11 cellular contexts compared by ENCODE assay signal in genomic region chr3:195632046-195632445, GRCh38. TPM values are rescaled to one million over a fixed set of nuclear protein-coding genes. Genes with fewer than 3 reads are reported as not detected.
A peak's percentile ranks its signal among the peaks of the same experiment; 100 is the strongest.
DNase-seq lines count a peak whose midpoint lies in the region; ATAC-seq and TF ChIP-seq lines count a peak whose summit lies in the region.
"Not testable (repeated sequence)": the region's sequence is repeated elsewhere in the genome, so short reads cannot be mapped to it uniquely, and the experiment has no call there.
"Had no signal": no experiment of that assay in that cellular context is flagged by ENCODE, and none has a peak within 500 bp of the region (broad histone marks: within the 10 kb centered on the region; RNA-seq: fewer than 3 reads in every experiment).

No MANE protein-coding gene starts in this region.

- not testable (repeated sequence) for H3K27ac Mint-ChIP-seq in CD4-positive, alpha-beta T cell; MCF 10A (ENCODE audit: low read depth, unreplicated experiment)
- H3K27ac Mint-ChIP-seq in T-helper 2 cell treated with Interferon-gamma antibody and Interleukin-4, amounts not matched to agents 5 μg/mL and 100 μg/mL, for 36 hours = peak overlapping the region; percentile 84
- H3K27ac Mint-ChIP-seq in activated CD8-positive, alpha-beta T cell treated with anti-CD3 and anti-CD28 coated beads, Interleukin-2, amount 10 ng/mL, durations not matched to agents 7 days and 5 days = peak overlapping the region; percentile 18
- peak overlapping the region; percentile 96 for H3K27ac Mint-ChIP-seq in activated T-helper 2 cell treated with anti-CD3 and anti-CD28 coated beads, Interferon-gamma antibody, Interleukin-2, Interleukin-4, amounts not matched to agents 10 μg/mL and 5 μg/mL and 100 μg/mL, durations not matched to agents 14 hours and 24 hours and 36 hours
- peak overlapping the region; percentile 69 to 76 for H3K27ac Mint-ChIP-seq in natural killer cell treated with Interleukin-12 subunit alpha and Interleukin-12 subunit beta and Interleukin-15 and Interleukin-18, amount 100 ng/mL, for 72 hours
- peak overlapping the region; percentile 99 for H3K27ac Mint-ChIP-seq in stimulated activated effector memory CD8-positive, alpha-beta T cell treated with anti-CD3 and anti-CD28 coated beads, Interleukin-12 subunit alpha, Interleukin-12 subunit beta, amount 100 ng/mL, for 72 hours

- not testable (repeated sequence) for H3K27ac ChIP-seq in CD4-positive, alpha-beta T cell (ENCODE audit: low read depth, low read length)

- intact Hi-C loops in CD4-positive, alpha-beta T cell (cut with DNase I, micrococcal nuclease); activated T-helper 2 cell treated with anti-CD3 and anti-CD28 coated beads, Interferon-gamma antibody, Interleukin-2, Interleukin-4, amounts not matched to agents 10 μg/mL and 5 μg/mL and 100 μg/mL, durations not matched to agents 14 hours and 24 hours and 36 hours (cut with micrococcal nuclease); MCF 10A (cut with micrococcal nuclease): not testable (repeated sequence)

- not testable (repeated sequence) for DNase-seq in CD4-positive, alpha-beta T cell; T-helper 2 cell treated with Interferon-gamma antibody and Interleukin-4, amounts not matched to agents 5 μg/mL and 100 μg/mL, for 36 hours (ENCODE audit: low spot score); activated T-helper 2 cell treated with anti-CD3 and anti-CD28 coated beads, Interferon-gamma antibody, Interleukin-2, Interleukin-4, amounts not matched to agents 10 μg/mL and 5 μg/mL and 100 μg/mL, durations not matched to agents 14 hours and 24 hours and 36 hours (ENCODE audit: low spot score); MCF 10A (ENCODE audit: unreplicated experiment); natural killer cell treated with Interleukin-12 subunit alpha and Interleukin-12 subunit beta and Interleukin-15 and Interleukin-18, amount 100 ng/mL, for 72 hours (ENCODE audit: low spot score)
- DNase-seq in activated CD8-positive, alpha-beta T cell treated with anti-CD3 and anti-CD28 coated beads, Interleukin-2, amount 10 ng/mL, durations not matched to agents 7 days and 5 days = peak; percentile 13
- peak in 1 of 2 donors; percentile 67 for DNase-seq in stimulated activated effector memory CD8-positive, alpha-beta T cell treated with anti-CD3 and anti-CD28 coated beads, Interleukin-12 subunit alpha, Interleukin-12 subunit beta, amount 100 ng/mL, for 72 hours (ENCODE audit: low spot score in 2 of 2)

- H3K4me3 Mint-ChIP-seq in CD4-positive, alpha-beta T cell = peak overlapping the region; percentile 83
- H3K4me3 Mint-ChIP-seq in T-helper 2 cell treated with Interferon-gamma antibody and Interleukin-4, amounts not matched to agents 5 μg/mL and 100 μg/mL, for 36 hours = peak overlapping the region; percentile 44
- H3K4me3 Mint-ChIP-seq in activated CD8-positive, alpha-beta T cell treated with anti-CD3 and anti-CD28 coated beads, Interleukin-2, amount 10 ng/mL, durations not matched to agents 7 days and 5 days; natural killer cell treated with Interleukin-12 subunit alpha and Interleukin-12 subunit beta and Interleukin-15 and Interleukin-18, amount 100 ng/mL, for 72 hours: not testable (repeated sequence)
- H3K4me3 Mint-ChIP-seq in activated T-helper 2 cell treated with anti-CD3 and anti-CD28 coated beads, Interferon-gamma antibody, Interleukin-2, Interleukin-4, amounts not matched to agents 10 μg/mL and 5 μg/mL and 100 μg/mL, durations not matched to agents 14 hours and 24 hours and 36 hours (ENCODE audit: low read depth) = peak overlapping the region; percentile 43
- peak overlapping the region; percentile 22 for H3K4me3 Mint-ChIP-seq in MCF 10A (ENCODE audit: unreplicated experiment)
- H3K4me3 Mint-ChIP-seq in stimulated activated effector memory CD8-positive, alpha-beta T cell treated with anti-CD3 and anti-CD28 coated beads, Interleukin-12 subunit alpha, Interleukin-12 subunit beta, amount 100 ng/mL, for 72 hours = peak overlapping the region; percentile 70

- CTCF ChIA-PET in CD4-positive, alpha-beta T cell (lab: Charles Lee); activated CD8-positive, alpha-beta T cell treated with anti-CD3 and anti-CD28 coated beads, Interleukin-2, amount 10 ng/mL, durations not matched to agents 7 days and 5 days (lab: Charles Lee); MCF 10A (lab: Yijun Ruan, JAX): not testable (repeated sequence)

- not testable (repeated sequence) for H3K36me3 Mint-ChIP-seq in CD4-positive, alpha-beta T cell (ENCODE audit: low read depth); T-helper 2 cell treated with Interferon-gamma antibody and Interleukin-4, amounts not matched to agents 5 μg/mL and 100 μg/mL, for 36 hours (ENCODE audit: low read depth); activated CD8-positive, alpha-beta T cell treated with anti-CD3 and anti-CD28 coated beads, Interleukin-2, amount 10 ng/mL, durations not matched to agents 7 days and 5 days (ENCODE audit: low read depth); activated T-helper 2 cell treated with anti-CD3 and anti-CD28 coated beads, Interferon-gamma antibody, Interleukin-2, Interleukin-4, amounts not matched to agents 10 μg/mL and 5 μg/mL and 100 μg/mL, durations not matched to agents 14 hours and 24 hours and 36 hours (ENCODE audit: low read depth); MCF 10A (ENCODE audit: insufficient read depth, unreplicated experiment); natural killer cell treated with Interleukin-12 subunit alpha and Interleukin-12 subunit beta and Interleukin-15 and Interleukin-18, amount 100 ng/mL, for 72 hours
- H3K36me3 Mint-ChIP-seq in stimulated activated effector memory CD8-positive, alpha-beta T cell treated with anti-CD3 and anti-CD28 coated beads, Interleukin-12 subunit alpha, Interleukin-12 subunit beta, amount 100 ng/mL, for 72 hours = peaks cover 33% of the 10 kb centered on the region

- not testable (repeated sequence) for H3K27me3 ChIP-seq in CD4-positive, alpha-beta T cell (ENCODE audit: control insufficient read depth, insufficient read depth, low read length)

- not testable (repeated sequence) for H3K27me3 Mint-ChIP-seq in CD4-positive, alpha-beta T cell; T-helper 2 cell treated with Interferon-gamma antibody and Interleukin-4, amounts not matched to agents 5 μg/mL and 100 μg/mL, for 36 hours (ENCODE audit: low read depth); activated CD8-positive, alpha-beta T cell treated with anti-CD3 and anti-CD28 coated beads, Interleukin-2, amount 10 ng/mL, durations not matched to agents 7 days and 5 days (ENCODE audit: low read depth); activated T-helper 2 cell treated with anti-CD3 and anti-CD28 coated beads, Interferon-gamma antibody, Interleukin-2, Interleukin-4, amounts not matched to agents 10 μg/mL and 5 μg/mL and 100 μg/mL, durations not matched to agents 14 hours and 24 hours and 36 hours (ENCODE audit: low read depth); MCF 10A (ENCODE audit: insufficient read depth, unreplicated experiment); natural killer cell treated with Interleukin-12 subunit alpha and Interleukin-12 subunit beta and Interleukin-15 and Interleukin-18, amount 100 ng/mL, for 72 hours

- POLR2A ChIA-PET in CD4-positive, alpha-beta T cell (lab: Charles Lee); activated CD8-positive, alpha-beta T cell treated with anti-CD3 and anti-CD28 coated beads, Interleukin-2, amount 10 ng/mL, durations not matched to agents 7 days and 5 days (lab: Charles Lee); MCF 10A (lab: Yijun Ruan, JAX): not testable (repeated sequence)

- H3K9me3 ChIP-seq in CD4-positive, alpha-beta T cell (ENCODE audit: control insufficient read depth, low read length) = not testable (repeated sequence)

- not testable (repeated sequence) for ATAC-seq in CD4-positive, alpha-beta T cell (ENCODE audit: poor library complexity); activated CD8-positive, alpha-beta T cell treated with anti-CD3 and anti-CD28 coated beads, Interleukin-2, amount 10 ng/mL, durations not matched to agents 7 days and 5 days; natural killer cell treated with Interleukin-12 subunit alpha and Interleukin-12 subunit beta and Interleukin-15 and Interleukin-18, amount 100 ng/mL, for 72 hours; stimulated activated effector memory CD8-positive, alpha-beta T cell treated with anti-CD3 and anti-CD28 coated beads, Interleukin-12 subunit alpha, Interleukin-12 subunit beta, amount 100 ng/mL, for 72 hours

- TF ChIP-seq CTCF in CD4-positive, alpha-beta T cell (IDR thresholded peaks at IDR 0.05); MCF 10A (IDR thresholded peaks at IDR 0.05; ENCODE audit: unreplicated experiment): not testable (repeated sequence)

- BruUV-seq in MCF 10A (replicated peaks; lab: Mats Ljungman, UMichigan) = not testable (repeated sequence)

- not testable (repeated sequence) for H3K4me1 Mint-ChIP-seq in CD4-positive, alpha-beta T cell (ENCODE audit: low read depth); MCF 10A (ENCODE audit: insufficient read depth, unreplicated experiment); natural killer cell treated with Interleukin-12 subunit alpha and Interleukin-12 subunit beta and Interleukin-15 and Interleukin-18, amount 100 ng/mL, for 72 hours (ENCODE audit: low read depth in 2 of 2)
- H3K4me1 Mint-ChIP-seq in T-helper 2 cell treated with Interferon-gamma antibody and Interleukin-4, amounts not matched to agents 5 μg/mL and 100 μg/mL, for 36 hours (ENCODE audit: low read depth) = peaks cover 21% of the 10 kb centered on the region
- peaks cover 12% of the 10 kb centered on the region for H3K4me1 Mint-ChIP-seq in activated CD8-positive, alpha-beta T cell treated with anti-CD3 and anti-CD28 coated beads, Interleukin-2, amount 10 ng/mL, durations not matched to agents 7 days and 5 days (ENCODE audit: low read depth)
- peaks cover 32% of the 10 kb centered on the region for H3K4me1 Mint-ChIP-seq in activated T-helper 2 cell treated with anti-CD3 and anti-CD28 coated beads, Interferon-gamma antibody, Interleukin-2, Interleukin-4, amounts not matched to agents 10 μg/mL and 5 μg/mL and 100 μg/mL, durations not matched to agents 14 hours and 24 hours and 36 hours (ENCODE audit: low read depth)
- peaks cover 48% of the 10 kb centered on the region for H3K4me1 Mint-ChIP-seq in stimulated activated effector memory CD8-positive, alpha-beta T cell treated with anti-CD3 and anti-CD28 coated beads, Interleukin-12 subunit alpha, Interleukin-12 subunit beta, amount 100 ng/mL, for 72 hours

- H3K9me3 Mint-ChIP-seq in CD4-positive, alpha-beta T cell; T-helper 2 cell treated with Interferon-gamma antibody and Interleukin-4, amounts not matched to agents 5 μg/mL and 100 μg/mL, for 36 hours; activated CD8-positive, alpha-beta T cell treated with anti-CD3 and anti-CD28 coated beads, Interleukin-2, amount 10 ng/mL, durations not matched to agents 7 days and 5 days (ENCODE audit: insufficient read depth); activated T-helper 2 cell treated with anti-CD3 and anti-CD28 coated beads, Interferon-gamma antibody, Interleukin-2, Interleukin-4, amounts not matched to agents 10 μg/mL and 5 μg/mL and 100 μg/mL, durations not matched to agents 14 hours and 24 hours and 36 hours; MCF 10A (ENCODE audit: unreplicated experiment); natural killer cell treated with Interleukin-12 subunit alpha and Interleukin-12 subunit beta and Interleukin-15 and Interleukin-18, amount 100 ng/mL, for 72 hours; stimulated activated effector memory CD8-positive, alpha-beta T cell treated with anti-CD3 and anti-CD28 coated beads, Interleukin-12 subunit alpha, Interleukin-12 subunit beta, amount 100 ng/mL, for 72 hours: not testable (repeated sequence)

RNA-seq across cellular contexts. Expression of gene APOD, which starts 48.3 kb away (rescaled TPM):
- total RNA-seq in CD4-positive, alpha-beta T cell = not detected
- total RNA-seq in activated CD8-positive, alpha-beta T cell treated with anti-CD3 and anti-CD28 coated beads, Interleukin-2, amount 10 ng/mL, durations not matched to agents 7 days and 5 days = not detected
- 0.87 and 1.3 TPM in 2 replicates for total RNA-seq in activated T-helper 2 cell treated with anti-CD3 and anti-CD28 coated beads, Interferon-gamma antibody, Interleukin-2, Interleukin-4, amounts not matched to agents 10 μg/mL and 5 μg/mL and 100 μg/mL, durations not matched to agents 14 hours and 24 hours and 36 hours
- 0.83 and 1.9 TPM in 2 replicates for total RNA-seq in MCF 10A (2022)
- total RNA-seq in natural killer cell treated with Interleukin-12 subunit alpha and Interleukin-12 subunit beta and Interleukin-15 and Interleukin-18, amount 100 ng/mL, for 72 hours = not detected
- total RNA-seq: Calu3, GM23338, H9, OCI-LY7 had no signal
